Comparison of ENCODE assay signal across 26 cellular contexts in genomic region chr19:33270769-33271168, GRCh38. TPM values are rescaled to one million over a fixed set of nuclear protein-coding genes. Genes with fewer than 3 reads are reported as not detected.
DNase-seq lines count a peak whose midpoint lies in the region; ATAC-seq, FAIRE-seq and TF ChIP-seq lines count a peak whose summit lies in the region.
"Had no signal": no experiment of that assay in that cellular context is flagged by ENCODE, and none has a peak within 500 bp of the region (broad histone marks: within the 10 kb centered on the region; RNA-seq: fewer than 3 reads in every experiment).

No MANE protein-coding gene starts in this region.

- H3K4me2 ChIP-seq in astrocyte (ENCODE audit: low read length), result no peak overlapping the region
- H3K4me2 ChIP-seq: A549 had no signal

- no peaks in the 10 kb centered on the region for H4K20me1 ChIP-seq in astrocyte (ENCODE audit: insufficient read depth, low read length)

- CTCF ChIA-PET in HEK293 (lab: Yijun Ruan, JAX), result interaction anchor here (0.6 to 2.4 kb wide), 5 partner anchors 10 to 136 kb away, joined by 3 to 9 read pairs (median 6); no protein-coding TSS in a partner anchor

- DNase-seq in stimulated activated naive CD8-positive, alpha-beta T cell treated with anti-CD3 and anti-CD28 coated beads, Interleukin-15, amount 100 ng/mL, for 72 hours, result no peak
- no peak for DNase-seq in stimulated activated naive CD8-positive, alpha-beta T cell treated with anti-CD3 and anti-CD28 coated beads, Interleukin-15, Interleukin-2, amounts not matched to agents 100 U/mL and 50 U/mL, for 24 hours
- DNase-seq in astrocyte (ENCODE audit: low read depth) (no peak), mesenteric fat pad (ENCODE audit: low spot score) (no peak), anterior cingulate cortex (lab: John Stamatoyannopoulos, UW) (no peak), mucosa of descending colon (no peak)
- DNase-seq: 8988T; ACHN; AML-193; BE2C; CD4-positive, CD25-positive, alpha-beta regulatory T cell; CD8-positive, alpha-beta T cell; DMS 273 treated with DMSO at 0.1 percent for 48 hours; DMS79; EL; GDM1; GM23248; H7; HCEC 1CT had no signal

- no peak overlapping the region for H2AFZ ChIP-seq in astrocyte (ENCODE audit: low read depth, low read length)
- H2AFZ ChIP-seq: GM23248 had no signal

- peaks cover 15% of the 10 kb centered on the region for H3K4me1 Mint-ChIP-seq in stimulated activated naive CD8-positive, alpha-beta T cell treated with anti-CD3 and anti-CD28 coated beads, Interleukin-15, amount 100 ng/mL, for 72 hours
- peaks cover 7% of the 10 kb centered on the region for H3K4me1 Mint-ChIP-seq in astrocyte (ENCODE audit: low read depth, unreplicated experiment)

- H3K27me3 ChIP-seq in astrocyte (ENCODE audit: insufficient read depth, low read length), result no peaks in the 10 kb centered on the region
- H3K27me3 ChIP-seq: BE2C had no signal

- H3K9me3 ChIP-seq in HEK293 (ENCODE audit: control insufficient read depth, insufficient read depth, low read depth, low read length) (no peaks in the 10 kb centered on the region), astrocyte (ENCODE audit: insufficient read depth, low read depth, low read length) (no peaks in the 10 kb centered on the region), mucosa of descending colon (no peaks in the 10 kb centered on the region)
- H3K9me3 ChIP-seq: A549, BE2C had no signal

- no peak overlapping the region for H3K9ac ChIP-seq in astrocyte (ENCODE audit: low read length)
- H3K9ac ChIP-seq: GM23248 had no signal

- ATAC-seq in stimulated activated naive CD8-positive, alpha-beta T cell treated with anti-CD3 and anti-CD28 coated beads, Interleukin-15, amount 100 ng/mL, for 72 hours, result no peak
- ATAC-seq in stimulated activated naive CD8-positive, alpha-beta T cell treated with anti-CD3 and anti-CD28 coated beads, Interleukin-15, Interleukin-2, amounts not matched to agents 100 U/mL and 50 U/mL, for 24 hours, result no peak
- no peak for ATAC-seq in mucosa of descending colon
- ATAC-seq: A549; CD8-positive, alpha-beta T cell; GM12878 had no signal

- no peaks in the 10 kb centered on the region for H3K27me3 Mint-ChIP-seq in stimulated activated naive CD8-positive, alpha-beta T cell treated with anti-CD3 and anti-CD28 coated beads, Interleukin-15, amount 100 ng/mL, for 72 hours
- peaks cover 21% of the 10 kb centered on the region for H3K27me3 Mint-ChIP-seq in astrocyte (ENCODE audit: low read depth, unreplicated experiment)
- H3K27me3 Mint-ChIP-seq: CD4-positive, CD25-positive, alpha-beta regulatory T cell had no signal

- H3K9me3 Mint-ChIP-seq in stimulated activated naive CD8-positive, alpha-beta T cell treated with anti-CD3 and anti-CD28 coated beads, Interleukin-15, amount 100 ng/mL, for 72 hours, result no peaks in the 10 kb centered on the region
- H3K9me3 Mint-ChIP-seq in astrocyte (ENCODE audit: unreplicated experiment), result no peaks in the 10 kb centered on the region
- H3K9me3 Mint-ChIP-seq: CD4-positive, CD25-positive, alpha-beta regulatory T cell; CD8-positive, alpha-beta T cell had no signal

- POLR2A ChIA-PET in HEK293 (lab: Yijun Ruan, JAX), result no interaction called here

- H3K79me2 ChIP-seq in astrocyte (ENCODE audit: insufficient read depth, low read length), result no peaks in the 10 kb centered on the region

- FAIRE-seq in astrocyte (lab: Jason Lieb, UNC), result no peak
- FAIRE-seq: D721Med, GM12878, GM19239, H1 had no signal

- no peak overlapping the region for H3K4me3 Mint-ChIP-seq in stimulated activated naive CD8-positive, alpha-beta T cell treated with anti-CD3 and anti-CD28 coated beads, Interleukin-15, amount 100 ng/mL, for 72 hours
- H3K4me3 Mint-ChIP-seq in astrocyte (ENCODE audit: unreplicated experiment), result peak overlapping the region; percentile 40
- H3K4me3 Mint-ChIP-seq: CD4-positive, CD25-positive, alpha-beta regulatory T cell; CD8-positive, alpha-beta T cell had no signal

- H3K4me3 ChIP-seq in HEK293 (ENCODE audit: low read depth, low read length) (no peak overlapping the region), astrocyte (ENCODE audit: insufficient read depth, low read depth, low read length) (no peak overlapping the region), mucosa of descending colon (no peak overlapping the region)
- H3K4me3 ChIP-seq: A549, GM12878, GM23248 had no signal

- H3K27ac ChIP-seq in HEK293 (ENCODE audit: extremely low read depth, low read depth, low read length) (no peak overlapping the region), astrocyte (ENCODE audit: low read depth, low read length) (no peak overlapping the region)
- H3K27ac ChIP-seq: A549, C4-2B, GM23248 had no signal

- H3K27ac Mint-ChIP-seq in stimulated activated naive CD8-positive, alpha-beta T cell treated with anti-CD3 and anti-CD28 coated beads, Interleukin-15, amount 100 ng/mL, for 72 hours, result peak overlapping the region; percentile 30 to 77
- no peak overlapping the region for H3K27ac Mint-ChIP-seq in astrocyte (ENCODE audit: unreplicated experiment)
- H3K27ac Mint-ChIP-seq: CD4-positive, CD25-positive, alpha-beta regulatory T cell; CD8-positive, alpha-beta T cell had no signal

- TF ChIP-seq CTCF in HEK293 (tag by site-specific recombination; IDR thresholded peaks at IDR 0.05) (no peak), astrocyte (IDR thresholded peaks at IDR 0.05; ENCODE audit: insufficient read depth, low read depth, low read length) (no peak), mucosa of descending colon (IDR thresholded peaks at IDR 0.05) (no peak)

- intact Hi-C loops in mucosa of descending colon (cut with DNase I, micrococcal nuclease), result no loop called here

- H3K4me1 ChIP-seq in HEK293 (ENCODE audit: control insufficient read depth, insufficient read depth, low read length) (peaks cover 10% of the 10 kb centered on the region), astrocyte (ENCODE audit: insufficient read depth, low read length) (peaks cover 10% of the 10 kb centered on the region), mucosa of descending colon (ENCODE audit: low read depth) (peaks cover 24% of the 10 kb centered on the region)

- no peaks in the 10 kb centered on the region; a peak in 1 of 3 replicates for H3K36me3 ChIP-seq in HEK293 (ENCODE audit: control insufficient read depth in 2 of 2, insufficient read depth in 1 of 2, low read length in 2 of 2)
- no peaks in the 10 kb centered on the region for H3K36me3 ChIP-seq in astrocyte (ENCODE audit: insufficient read depth, low read length)
- no peaks in the 10 kb centered on the region for H3K36me3 ChIP-seq in mucosa of descending colon (ENCODE audit: low read depth)
- H3K36me3 ChIP-seq: BE2C had no signal

- no peaks in the 10 kb centered on the region for H3K36me3 Mint-ChIP-seq in astrocyte (ENCODE audit: low read depth, unreplicated experiment)
- H3K36me3 Mint-ChIP-seq: CD4-positive, CD25-positive, alpha-beta regulatory T cell; CD8-positive, alpha-beta T cell had no signal

TF ChIP-seq in HEK293, 187 proteins besides CTCF, POLR2A, EP300 and RAD21:
- TF ChIP-seq ZNF37A (tag by site-specific recombination; IDR thresholded peaks at IDR 0.05) (no peak), HIC1 (tag by site-specific recombination; IDR thresholded peaks at IDR 0.05) (no peak), ZNF121 (tag by site-specific recombination; IDR thresholded peaks at IDR 0.05) (peak; percentile 95), ZNF404 (tag by site-specific recombination; IDR thresholded peaks at IDR 0.05) (no peak), ZNF266 (tag by site-specific recombination; IDR thresholded peaks at IDR 0.05; ENCODE audit: low read depth) (no peak), ZNF544 (tag by site-specific recombination; IDR thresholded peaks at IDR 0.05) (no peak), ZNF558 (tag by site-specific recombination; IDR thresholded peaks at IDR 0.05) (no peak), ZNF202 (tag by site-specific recombination; IDR thresholded peaks at IDR 0.05; ENCODE audit: borderline replicate concordance) (no peak)

RNA-seq across cellular contexts. Expression of gene CEBPA, which starts 31.6 kb away (rescaled TPM):
- 0.45 and 0.50 TPM in 2 replicates for total RNA-seq in astrocyte
- 263 TPM for total RNA-seq in mesenteric fat pad
- total RNA-seq in mucosa of descending colon, result 10 to 100 TPM; 30.1 to 73.2 (median 66.1) TPM

RNA-seq across cellular contexts. Expression of gene SLC7A10, which starts 45.1 kb away (rescaled TPM):
- total RNA-seq in astrocyte (0.43 and 0.61 TPM in 2 replicates), mesenteric fat pad (24.2 TPM), mucosa of descending colon (not detected)
- total RNA-seq: CD4-positive, CD25-positive, alpha-beta regulatory T cell; CD8-positive, alpha-beta T cell; GM12878; GM23248 had no signal

Comparison
In these comparisons a context has a peak if more than half of its experiments do, and no peak if none do; other contexts are left out.
1. RNA of gene CEBPA, which starts 31.6 kb away (total RNA-seq): 263 TPM in mesenteric fat pad (single experiment) and 30.1 to 73.2 TPM in mucosa of descending colon; 0.45 to 0.50 TPM in astrocyte; every median in the first group is over 10 times any median in the second.
2. RNA of gene SLC7A10, which starts 45.1 kb away (total RNA-seq): 24.2 TPM in mesenteric fat pad (single experiment); 0.43 to 0.61 TPM in astrocyte and not detected in mucosa of descending colon; every median in the first group is over 10 times any median in the second.